Comparison of ENCODE assay signal across 8 cellular contexts in genomic region chr1:113812661-113813135, GRCh38. TPM values are rescaled to one million over a fixed set of nuclear protein-coding genes. Genes with fewer than 3 reads are reported as not detected.
DNase-seq lines count a peak whose midpoint lies in the region; ATAC-seq and TF ChIP-seq lines count a peak whose summit lies in the region.

No MANE protein-coding gene starts in this region.

- H3K27ac Mint-ChIP-seq in CD14-positive monocyte, result peak overlapping the region; percentile 88 to 97 (median 95)
- peak overlapping the region; percentile 96 to 99 (median 99) for H3K27ac Mint-ChIP-seq in brain

- H4K20me1 ChIP-seq in KMS-11 (ENCODE audit: insufficient read depth), result no peaks in the 10 kb centered on the region

- TF ChIP-seq CTCF in CD14-positive monocyte (IDR thresholded peaks at IDR 0.05) (no peak), KMS-11 (conservative IDR thresholded peaks at IDR 0.05; ENCODE audit: low read depth, low read length) (no peak), brain (conservative IDR thresholded peaks at IDR 0.05) (no peak), liver (IDR thresholded peaks at IDR 0.05; ENCODE audit: low read depth, low read length, missing input control) (no peak), tibial artery (IDR thresholded peaks at IDR 0.05) (no peak)

- H3K9ac ChIP-seq in KMS-11 (peak overlapping the region; percentile 62), liver (ENCODE audit: low read depth in 1 of 2, low read length in 2 of 2) (peak overlapping the region; percentile 60 to 94)

- H3K79me2 ChIP-seq in KMS-11 (ENCODE audit: insufficient read depth, low read depth), result peaks cover 40% of the 10 kb centered on the region

- H3K4me2 ChIP-seq in KMS-11, result peak overlapping the region; percentile 82

- H2AFZ ChIP-seq in KMS-11 (ENCODE audit: low read depth), result peak overlapping the region; percentile 80; the same call in 1 of the 2 replicates

- no peak for DNase-seq in CD14-positive monocyte (ENCODE audit: low spot score)
- no peak for DNase-seq in tibial artery
- no peak for DNase-seq in OCI-M2 (lab: John Stamatoyannopoulos, UW; ENCODE audit: unreplicated experiment)

- H3K27me3 Mint-ChIP-seq in CD14-positive monocyte (ENCODE audit: low read depth in 3 of 3) (peaks cover 0 to 2% (median 1%) of the 10 kb centered on the region in 3 donors), brain (peaks cover 19% of the 10 kb centered on the region)

- H3K9me3 Mint-ChIP-seq in CD14-positive monocyte, result no peaks in the 10 kb centered on the region
- H3K9me3 Mint-ChIP-seq in brain, result peaks cover 0 to 8% (median 5%) of the 10 kb centered on the region in 5 experiments

- H3K4me3 Mint-ChIP-seq in CD14-positive monocyte (peak overlapping the region; percentile 95 to 98), brain (peak overlapping the region; percentile 95 to 100 (median 97))

- no peak for TF ChIP-seq RAD21 in liver (IDR thresholded peaks at IDR 0.05)

- H3K4me1 Mint-ChIP-seq in CD14-positive monocyte (peaks cover 32% of the 10 kb centered on the region), brain (peaks cover 35% of the 10 kb centered on the region)

- ATAC-seq in HG03457 (IDR thresholded peaks at IDR 0.05; ENCODE audit: unreplicated experiment) (no peak), HG02623 (IDR thresholded peaks at IDR 0.05; ENCODE audit: unreplicated experiment) (no peak)

- no peak overlapping the region for H3K4me3 ChIP-seq in KMS-11 (IDR thresholded peaks at IDR 0.05; ENCODE audit: insufficient read depth, low read depth, low read length)
- peak overlapping the region; percentile 58 to 67 (median 64) for H3K4me3 ChIP-seq in liver (ENCODE audit: low read depth in 1 of 3, low read length in 3 of 3)
- H3K4me3 ChIP-seq in tibial artery, result peak overlapping the region; percentile 76 to 87

- H3K4me1 ChIP-seq in KMS-11 (ENCODE audit: low read depth, poor library complexity, severe bottlenecking) (peaks cover 21% of the 10 kb centered on the region), liver (ENCODE audit: control insufficient read depth in 4 of 4, insufficient read depth in 4 of 4, low read length in 3 of 4) (peaks cover 3 to 23% (median 14%) of the 10 kb centered on the region in 4 donors), tibial artery (peaks cover 0 to 37% (median 12%) of the 10 kb centered on the region in 4 donors)

- H3K27me3 ChIP-seq in KMS-11 (ENCODE audit: insufficient read depth, low read depth) (no peaks in the 10 kb centered on the region), liver (ENCODE audit: control insufficient read depth in 4 of 4, insufficient read depth in 4 of 4, low read length in 3 of 4) (no peaks in the 10 kb centered on the region), tibial artery (no peaks in the 10 kb centered on the region)

- H3K27ac ChIP-seq in KMS-11, result peak overlapping the region; percentile 79
- H3K27ac ChIP-seq in liver (ENCODE audit: low read depth in 1 of 2, low read length in 2 of 2), result peak overlapping the region; percentile 83 to 93
- H3K27ac ChIP-seq in tibial artery, result peak overlapping the region; percentile 95 to 97

- H3K36me3 ChIP-seq in KMS-11 (ENCODE audit: insufficient read depth) (no peaks in the 10 kb centered on the region), liver (ENCODE audit: control insufficient read depth in 4 of 4, insufficient read depth in 3 of 4, low read depth in 1 of 4, low read length in 3 of 4) (no peaks in the 10 kb centered on the region), tibial artery (no peaks in the 10 kb centered on the region)

- H3K36me3 Mint-ChIP-seq in CD14-positive monocyte (peaks cover 23 to 33% of the 10 kb centered on the region in 2 donors), brain (peaks cover 15% of the 10 kb centered on the region)

- 27% methylated on average over 13 of the region's 13 CpGs for WGBS in liver

- H3K9me3 ChIP-seq in liver (ENCODE audit: control insufficient read depth in 4 of 4, low read length in 3 of 4) (no peaks in the 10 kb centered on the region), tibial artery (no peaks in the 10 kb centered on the region)

- intact Hi-C loops in CD14-positive monocyte (cut with micrococcal nuclease), result loop anchor here (2.0 to 5.0 kb wide), 4 partner anchors 54 to 945 kb away; partner anchors contain the start of genes PHTF1 (in 2 of the 2), AP4B1 (in 1 of the 2), CSDE1 (in 1 of the 2) and DCLRE1B (in 1 of the 2)
- intact Hi-C loops in tibial artery (cut with DNase I; ENCODE audit: low total_unique reads), result loop anchor here (10.0 kb wide), 1 partner anchor 92 kb away; the partner anchor contains the start of genes AP4B1 and DCLRE1B

TF ChIP-seq in liver, 16 proteins besides CTCF, POLR2A, EP300 and RAD21:
- TF ChIP-seq HNF4A (conservative IDR thresholded peaks at IDR 0.05), result no peak
- peak; percentile 6 for TF ChIP-seq SP1 (IDR thresholded peaks at IDR 0.05)
- TF ChIP-seq JUND (IDR thresholded peaks at IDR 0.05), result no peak
- peak; percentile 40 for TF ChIP-seq TAF1 (conservative IDR thresholded peaks at IDR 0.05)
- no peak for TF ChIP-seq FOXA2 (IDR thresholded peaks at IDR 0.05)
- peak; percentile 16 for TF ChIP-seq ZBTB33 (IDR thresholded peaks at IDR 0.05)
- TF ChIP-seq FOXA1 (IDR thresholded peaks at IDR 0.05), result peak; percentile 4
- TF ChIP-seq YY1 (IDR thresholded peaks at IDR 0.05), result no peak
- TF ChIP-seq MAX (IDR thresholded peaks at IDR 0.05), result no peak
- TF ChIP-seq EGR1 (IDR thresholded peaks at IDR 0.05; ENCODE audit: low read depth in 2 of 2), result no peak
- no peak for TF ChIP-seq HNF4G (IDR thresholded peaks at IDR 0.05)
- no peak for TF ChIP-seq ATF3 (IDR thresholded peaks at IDR 0.05)

RNA-seq across cellular contexts. Expression of gene RSBN1, which starts 0.4 kb away (rescaled TPM):
- 1 to 10 TPM; 8.9 to 9.0 TPM for polyA plus RNA-seq in CD14-positive monocyte
- polyA plus RNA-seq in brain (ENCODE audit: insufficient read depth, low read depth, low replicate concordance), result 10.2 TPM
- 10 to 100 TPM in 1 of 2 donors, 1 to 10 TPM in 1; 7.7 to 11.3 TPM for total RNA-seq in liver
- 1 to 10 TPM; 2.3 to 3.5 TPM for polyA plus RNA-seq in liver

RNA-seq across cellular contexts. Expression of gene PHTF1, which starts 53.4 kb away (rescaled TPM):
- polyA plus RNA-seq in CD14-positive monocyte (10 to 100 TPM; 11.1 to 12.2 TPM), brain (ENCODE audit: insufficient read depth, low read depth, low replicate concordance) (9.5 TPM), liver (1 to 10 TPM; 3.2 to 5.2 TPM)
- total RNA-seq in liver, result 10 to 100 TPM in 1 of 2 donors, 1 to 10 TPM in 1; 9.4 to 14.0 TPM

RNA-seq across cellular contexts. Expression of gene PTPN22, which starts 58.8 kb away (rescaled TPM):
- polyA plus RNA-seq in CD14-positive monocyte (10 to 100 TPM; 29.7 to 43.7 TPM), brain (ENCODE audit: insufficient read depth, low read depth, low replicate concordance) (not detected), liver (under 1 TPM; 0.24 to 0.54 TPM)
- 1 to 10 TPM; 1.5 to 1.9 TPM for total RNA-seq in liver

Comparison
In these comparisons a context has a peak if more than half of its experiments do, and no peak if none do; other contexts are left out.
1. RNA of gene PTPN22, which starts 58.8 kb away (polyA plus RNA-seq): 29.7 to 43.7 TPM in CD14-positive monocyte; 0.24 to 0.54 TPM in liver and not detected in brain (single experiment); every median in the first group is over 10 times any median in the second.
2. Peak in every context shown above with its lines, with median percentiles within 50 percentile points of each other: H3K27ac ChIP-seq.